In the genomic region with DNA sequence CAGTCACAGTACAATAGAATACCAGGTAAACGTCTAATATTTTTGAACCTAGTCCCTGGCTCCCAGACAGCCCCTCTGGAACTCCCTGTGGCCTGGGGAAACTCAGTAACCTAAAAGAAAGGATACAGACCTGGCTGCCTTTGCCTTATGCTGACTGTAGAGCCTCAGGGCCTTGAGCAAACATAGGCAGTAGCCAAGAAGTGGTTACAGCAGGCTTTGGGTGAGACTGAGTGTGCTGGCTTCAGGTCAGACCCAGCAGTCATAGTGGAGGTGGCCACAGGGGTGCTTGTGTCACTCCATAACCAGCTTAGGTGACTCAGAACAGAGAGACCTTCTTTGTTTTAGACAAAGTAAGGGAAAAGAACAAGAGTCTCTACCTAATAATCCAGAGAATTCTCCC, we compare ENCODE assay signal across 24 cellular contexts.
DNase-seq lines count a peak whose midpoint lies in the region; ATAC-seq, FAIRE-seq and TF ChIP-seq lines count a peak whose summit lies in the region.
"Had no signal": no experiment of that assay in that cellular context is flagged by ENCODE, and none has a peak within 500 bp of the region (broad histone marks: within the 10 kb centered on the region; RNA-seq: fewer than 3 reads in every experiment).

No MANE protein-coding gene starts in this region.

- ATAC-seq in right lobe of liver (peak in 3 of 4 donors; percentile 60 to 92 (median 65)), HepG2 (no peak), HG03439 (IDR thresholded peaks at IDR 0.05; ENCODE audit: unreplicated experiment) (no peak), HG02759 (IDR thresholded peaks at IDR 0.05; ENCODE audit: unreplicated experiment) (no peak)

- H3K9me3 ChIP-seq in right lobe of liver (no peaks in the 10 kb centered on the region), HepG2 (ENCODE audit: low read length) (no peaks in the 10 kb centered on the region)
- H3K9me3 ChIP-seq: SK-N-SH had no signal

- TF ChIP-seq CTCF in right lobe of liver (IDR thresholded peaks at IDR 0.05) (no peak), HepG2 (CRISPR knock-in tag; IDR thresholded peaks at IDR 0.05) (no peak), bronchial epithelial cell (IDR thresholded peaks at IDR 0.05; ENCODE audit: insufficient read depth, low read length, severe bottlenecking) (no peak)

- H3K4me1 ChIP-seq in right lobe of liver (no peaks in the 10 kb centered on the region), HepG2 (ENCODE audit: insufficient read depth, low read length) (peaks cover 7% of the 10 kb centered on the region; the same call in 1 of the 2 replicates)
- H3K4me1 ChIP-seq: BLaER1 treated with 17β-estradiol and CSF1 and Interleukin-3, amounts not matched to agents 10 nM and 100 nM had no signal

- TF ChIP-seq EP300 in HepG2 (IDR thresholded peaks at IDR 0.05; ENCODE audit: low read depth in 2 of 2, low read length in 2 of 2) (no peak), HepG2 (CRISPR knock-in tag; IDR thresholded peaks at IDR 0.05; ENCODE audit: borderline replicate concordance) (no peak)

- H2AFZ ChIP-seq in HepG2 (ENCODE audit: low read length) = no peak overlapping the region
- H2AFZ ChIP-seq: PC-9 had no signal

- no peak for TF ChIP-seq POLR2A in right lobe of liver (IDR thresholded peaks at IDR 0.05)
- TF ChIP-seq POLR2A in HepG2 (IDR thresholded peaks at IDR 0.05; ENCODE audit: insufficient read depth in 1 of 2, low read depth in 2 of 2, low read length in 2 of 2) = no peak

- H3K4me3 ChIP-seq in right lobe of liver = no peak overlapping the region
- no peak overlapping the region for H3K4me3 ChIP-seq in HepG2 (replicated peaks in 1 of 3; ENCODE audit: insufficient read depth in 1 of 3, low read depth in 2 of 3, low read length in 3 of 3)
- no peak overlapping the region for H3K4me3 ChIP-seq in bronchial epithelial cell (ENCODE audit: low read depth, low read length)
- H3K4me3 ChIP-seq: BLaER1 treated with 17β-estradiol and CSF1 and Interleukin-3, amounts not matched to agents 10 nM and 100 nM; PC-9 had no signal

- H3K36me3 ChIP-seq in right lobe of liver = no peaks in the 10 kb centered on the region
- no peaks in the 10 kb centered on the region for H3K36me3 ChIP-seq in HepG2 (replicated peaks in 1 of 2; ENCODE audit: control insufficient read depth in 1 of 2, insufficient read depth in 2 of 2, low read length in 2 of 2)
- no peaks in the 10 kb centered on the region for H3K36me3 ChIP-seq in bronchial epithelial cell (ENCODE audit: control insufficient read depth, insufficient read depth, low read length)
- H3K36me3 ChIP-seq: BLaER1 treated with 17β-estradiol and CSF1 and Interleukin-3, amounts not matched to agents 10 nM and 100 nM had no signal

- H3K4me2 ChIP-seq in HepG2 (ENCODE audit: low read depth, low read length) = no peak overlapping the region
- H3K4me2 ChIP-seq: BLaER1 treated with 17β-estradiol and CSF1 and Interleukin-3, amounts not matched to agents 10 nM and 100 nM; PC-9; SK-N-SH had no signal

- POLR2A ChIA-PET in HepG2 (lab: Yijun Ruan, JAX) = no interaction called here

- intact Hi-C loops in right lobe of liver (cut with DNase I) = no loop called here
- intact Hi-C loops in HepG2 (cut with micrococcal nuclease; ENCODE audit: unreplicated experiment) = no loop called here

- H3K27ac ChIP-seq in right lobe of liver = no peak overlapping the region
- H3K27ac ChIP-seq in HepG2 (ENCODE audit: extremely low read length, insufficient read depth, low read length) = no peak overlapping the region
- H3K27ac ChIP-seq: BLaER1 treated with 17β-estradiol and CSF1 and Interleukin-3, amounts not matched to agents 10 nM and 100 nM; HL-60; PC-9; RWPE1 had no signal

- CTCF ChIA-PET in HepG2 (lab: Yijun Ruan, JAX; ENCODE audit: low intra/inter-chr PET ratio, low total read pairs) = no interaction called here

- no peak for TF ChIP-seq RAD21 in HepG2 (CRISPR knock-in tag; IDR thresholded peaks at IDR 0.05)

- FAIRE-seq in HepG2 (lab: Jason Lieb, UNC) (no peak), bronchial epithelial cell (lab: Jason Lieb, UNC) (no peak)
- FAIRE-seq: GM12891 had no signal

- H4K20me1 ChIP-seq in HepG2 (ENCODE audit: insufficient read depth, low read length) = no peaks in the 10 kb centered on the region
- H4K20me1 ChIP-seq: BLaER1 treated with 17β-estradiol and CSF1 and Interleukin-3, amounts not matched to agents 10 nM and 100 nM had no signal

- 50% methylated on average over 1 of the region's 1 CpG for WGBS in right lobe of liver (ENCODE audit: insufficient coverage, low coverage, low lambda C conversion rate, missing lambda C conversion rate)
- WGBS in HepG2 (ENCODE audit: low lambda C conversion rate) = no CpG with 5 or more reads among the region's 1 CpG

- BruUV-seq in HepG2 (replicated peaks; lab: Mats Ljungman, UMichigan) = no TSS peak

- in situ Hi-C loops in HepG2 (cut with HindIII; ENCODE audit: extremely low pct_ligation_motif_present, low pct_unique_long_range_greater_than_20kb) = no loop called here

- H3K9ac ChIP-seq in HepG2 (ENCODE audit: insufficient read depth, low read depth, low read length) = no peak overlapping the region
- H3K9ac ChIP-seq: BLaER1 treated with 17β-estradiol and CSF1 and Interleukin-3, amounts not matched to agents 10 nM and 100 nM; SK-N-SH had no signal

- DNase-seq in right lobe of liver (peak in 1 of 3 donors; percentile 27), HepG2 (ENCODE audit: low spot score) (no peak), bronchial epithelial cell (ENCODE audit: low read depth) (peak; percentile 56), kidney tubule cell (ENCODE audit: low spot score) (peak; percentile 22), NCI-H1105 (lab: John Stamatoyannopoulos, UW) (no peak), iPS-NIHi7 (ENCODE audit: extremely low spot score) (no peak)
- DNase-seq: 8988T; CD4-positive, alpha-beta memory T cell; DND-41; H7; KBM-7; NCI-H1694; NCI-H2081 treated with DMSO at 0.1 percent for 48 hours; NCI-H2171 treated with DMSO at 0.1 percent for 48 hours; NCI-H524 treated with DMSO at 0.1 percent for 48 hours; SHP77 treated with DMSO at 0.1 percent for 48 hours; SK-N-SH had no signal

- H3K79me2 ChIP-seq in HepG2 (ENCODE audit: insufficient read depth, low read length) = no peaks in the 10 kb centered on the region

- H3K27me3 ChIP-seq in right lobe of liver (no peaks in the 10 kb centered on the region), HepG2 (ENCODE audit: control insufficient read depth in 1 of 2, insufficient read depth in 2 of 2, low read length in 2 of 2) (no peaks in the 10 kb centered on the region), bronchial epithelial cell (ENCODE audit: control insufficient read depth, insufficient read depth, low read length) (no peaks in the 10 kb centered on the region)
- H3K27me3 ChIP-seq: BLaER1 treated with 17β-estradiol and CSF1 and Interleukin-3, amounts not matched to agents 10 nM and 100 nM had no signal

TF ChIP-seq in HepG2, 621 proteins besides CTCF, POLR2A, EP300 and RAD21 (continues in another document):
- TF ChIP-seq ZNF724P (CRISPR knock-in tag; IDR thresholded peaks at IDR 0.05; ENCODE audit: borderline replicate concordance) (no peak), ATM (IDR thresholded peaks at IDR 0.05; ENCODE audit: borderline replicate concordance) (no peak), ARID4A (CRISPR knock-in tag; IDR thresholded peaks at IDR 0.05; ENCODE audit: borderline replicate concordance) (no peak), MXD1 (CRISPR knock-in tag; IDR thresholded peaks at IDR 0.05) (no peak), NPAS2 (CRISPR knock-in tag; IDR thresholded peaks at IDR 0.05; ENCODE audit: borderline replicate concordance) (no peak), ZNF883 (CRISPR knock-in tag; IDR thresholded peaks at IDR 0.05; ENCODE audit: not compliant biosample characterization) (no peak)

Comparison
In these comparisons a context has a peak if more than half of its experiments do, and no peak if none do; other contexts are left out.
1. ATAC-seq: peak in right lobe of liver (3 of 4); none in HepG2 (single experiment), HG03439 (single experiment) and HG02759 (single experiment).
2. DNase-seq: peak in bronchial epithelial cell (single experiment) and kidney tubule cell (single experiment); none in HepG2 (single experiment), NCI-H1105 (single experiment) and iPS-NIHi7 (single experiment).